Comparison of ENCODE assay signal across 1 cellular context in the genomic region with DNA sequence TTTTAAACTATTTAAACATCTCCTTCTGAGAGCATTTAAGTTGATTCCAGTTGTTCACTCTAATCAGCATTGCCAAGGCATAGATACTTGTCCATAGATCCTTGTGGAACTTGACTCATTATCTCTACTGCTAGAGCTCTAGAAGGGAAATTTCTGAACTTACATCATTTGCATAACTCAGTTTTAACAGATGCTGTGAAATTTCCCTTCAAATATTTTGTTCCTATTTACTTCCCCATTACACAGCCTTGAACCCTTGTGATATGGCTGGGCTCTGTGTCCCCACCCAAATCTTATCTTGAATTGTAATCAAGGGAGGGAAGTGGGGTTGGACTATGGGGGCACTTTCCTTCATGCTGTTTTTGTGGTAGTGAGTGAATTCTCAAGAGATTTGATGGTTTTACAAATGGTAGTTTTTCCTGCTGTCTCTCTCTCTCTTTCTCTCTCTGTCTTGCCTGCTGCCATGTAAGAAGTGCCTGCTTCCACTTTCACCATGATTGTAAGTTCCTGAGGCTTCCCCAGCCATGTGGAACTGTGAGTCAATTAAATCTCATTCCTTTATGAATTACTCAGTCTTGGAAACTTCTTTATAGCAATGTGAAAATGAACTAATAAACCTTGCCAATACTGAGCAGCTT.
TF ChIP-seq lines count a peak whose summit lies in the region.

No MANE protein-coding gene starts in this region.

TF ChIP-seq in GM23338, 12 proteins besides CTCF, POLR2A, EP300 and RAD21 (continued from another document):
- TF ChIP-seq ZNF462 (CRISPR knock-in tag; IDR thresholded peaks at IDR 0.05) (no peak), ZNF331 (CRISPR knock-in tag; IDR thresholded peaks at IDR 0.05; ENCODE audit: low read depth) (no peak), EZH2phosphoT487 (IDR thresholded peaks at IDR 0.05; ENCODE audit: unreplicated experiment) (no peak)
